31 cellular contexts compared by ENCODE assay signal in genomic region chr6:57063847-57064246, GRCh38.
"Had no signal": no experiment of that assay in that cellular context is flagged by ENCODE, and none has a peak within 500 bp of the region (broad histone marks: within the 10 kb centered on the region; RNA-seq: fewer than 3 reads in every experiment).

No MANE protein-coding gene starts in this region.

- H3K36me3 ChIP-seq: breast epithelium had no signal

- ATAC-seq: activated CD8-positive, alpha-beta T cell treated with anti-CD3 and anti-CD28 coated beads for 36 hours; activated naive CD4-positive, alpha-beta T cell treated with anti-CD3 and anti-CD28 coated beads, Interleukin-2, amount 50 U/mL, for 72 hours; activated T-cell treated with anti-CD3 and anti-CD28 coated beads, Interleukin-2, amount 50 U/mL, for 4 hours; activated T-cell treated with anti-CD3 and anti-CD28 coated beads, Interleukin-2, amount 50 U/mL, for 72 hours; activated T-helper 17 cell treated with anti-CD3 and anti-CD28 coated beads, Interleukin-2, amount 50 U/mL, for 72 hours; body of pancreas had no signal

- H3K9me3 ChIP-seq: adrenal gland, body of pancreas, breast epithelium had no signal

- DNase-seq: activated B cell treated with CpG ODN at 0.5 μM for 24 hours; activated CD4-positive, alpha-beta memory T cell treated with anti-CD3 and anti-CD28 coated beads for 36 hours; activated CD4-positive, alpha-beta T cell treated with anti-CD3 and anti-CD28 coated beads for 4 hours; activated CD4-positive, alpha-beta T cell treated with anti-CD3 and anti-CD28 coated beads, Interleukin-2, amount 10 ng/mL, durations not matched to agents 24 days and 14 days; activated CD4-positive, alpha-beta T cell treated with anti-CD3 and anti-CD28 coated beads, Interleukin-2, amount 50 U/mL, for 1 hour; activated CD4-positive, alpha-beta T cell treated with anti-CD3 and anti-CD28 coated beads, Interleukin-2, amount 50 U/mL, for 4 hours; activated CD4-positive, CD25-positive, alpha-beta regulatory T cell treated with anti-CD3 and anti-CD28 coated beads, Interleukin-2, amount 50 U/mL, for 72 hours; activated CD8-positive, alpha-beta memory T cell treated with anti-CD3 and anti-CD28 coated beads, Interleukin-2, amount 50 U/mL, for 4 hours; activated CD8-positive, alpha-beta T cell treated with anti-CD3 and anti-CD28 coated beads for 36 hours; activated effector memory CD4-positive, alpha-beta T cell treated with anti-CD3 and anti-CD28 coated beads, Interleukin-2, amount 50 U/mL, for 16 hours; activated gamma-delta T cell treated with Interleukin-2 at 50 U/mL for 16 hours; activated naive CD4-positive, alpha-beta T cell; activated naive CD4-positive, alpha-beta T cell treated with anti-CD3 and anti-CD28 coated beads for 36 hours; activated naive CD4-positive, alpha-beta T cell treated with anti-CD3 and anti-CD28 coated beads, Interleukin-2, amount 50 U/mL, for 16 hours; activated naive CD8-positive, alpha-beta T cell treated with anti-CD3 and anti-CD28 coated beads for 36 hours; activated T-cell treated with anti-CD3 and anti-CD28 coated beads for 4 hours; activated T-cell treated with anti-CD3 and anti-CD28 coated beads, Interleukin-2, amount 50 U/mL, for 1 hour; activated T-cell treated with anti-CD3 and anti-CD28 coated beads, Interleukin-2, amount 50 U/mL, for 4 hours; activated T-cell treated with anti-CD3 and anti-CD28 coated beads, Interleukin-2, amount 50 U/mL, for 72 hours; adrenal gland; amniotic stem cell; aorta; body of pancreas; brain microvascular endothelial cell; central memory CD4-positive, alpha-beta T cell; T-helper 2 cell; T-helper 9 cell had no signal

- H3K4me1 ChIP-seq: adrenal gland, body of pancreas, breast epithelium had no signal

- H3K27me3 ChIP-seq: adrenal gland, body of pancreas, brain microvascular endothelial cell, breast epithelium had no signal

- H3K27ac ChIP-seq: adrenal gland, body of pancreas, brain microvascular endothelial cell, breast epithelium, VCaP had no signal

- H3K4me3 ChIP-seq: adrenal gland, body of pancreas, breast epithelium had no signal
